In the genomic region with DNA sequence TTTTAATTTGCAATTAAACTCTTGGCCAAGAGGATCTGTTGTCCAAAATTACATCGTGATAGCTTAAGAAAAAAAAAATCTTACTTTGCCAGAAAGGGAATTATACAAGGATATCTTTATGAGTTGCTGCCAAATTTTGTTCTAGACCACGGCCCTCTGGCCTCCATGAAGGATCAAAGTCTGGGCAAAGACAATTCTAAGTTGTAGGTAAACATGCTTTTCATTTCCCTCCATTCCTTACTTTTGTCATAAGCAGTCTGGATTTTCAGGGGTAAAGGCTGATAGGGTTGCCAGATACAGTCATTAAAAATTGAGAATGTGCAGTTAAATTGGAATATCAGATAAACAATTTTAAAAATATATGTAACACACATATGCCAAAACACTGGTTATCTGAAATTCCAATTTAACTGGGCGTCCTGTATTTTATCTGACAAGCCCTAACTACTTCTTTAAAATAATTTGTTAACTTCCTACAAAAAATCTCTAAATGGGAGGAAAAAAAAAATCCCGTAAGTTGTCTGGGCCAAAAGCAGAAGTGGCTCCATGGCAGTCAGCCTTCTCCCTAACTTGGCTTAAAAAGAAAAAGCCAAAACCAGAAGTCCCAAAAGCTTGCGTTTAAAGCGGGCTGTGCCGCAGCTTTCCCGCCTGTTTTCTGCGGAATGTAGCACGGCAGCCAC, we compare ENCODE assay signal across 8 cellular contexts.
DNase-seq lines count a peak whose midpoint lies in the region; ATAC-seq and TF ChIP-seq lines count a peak whose summit lies in the region.

No MANE protein-coding gene starts in this region.

- H2AFZ ChIP-seq in Karpas-422 (ENCODE audit: low read length): peak overlapping the region; percentile 54
- peak overlapping the region; percentile 75 for H2AFZ ChIP-seq in neural progenitor cell (replicated peaks)

- H3K27ac ChIP-seq in CD4-positive, CD25-positive, alpha-beta regulatory T cell (ENCODE audit: insufficient read depth, low read length, poor library complexity, severe bottlenecking): peak overlapping the region; percentile 100
- peak overlapping the region; percentile 88 for H3K27ac ChIP-seq in Karpas-422 (ENCODE audit: low read length)
- peak overlapping the region; percentile 98 to 99 for H3K27ac ChIP-seq in coronary artery
- H3K27ac ChIP-seq in neural progenitor cell: peak overlapping the region; percentile 97

- H3K4me2 ChIP-seq in Karpas-422 (ENCODE audit: low read depth, low read length, poor library complexity, severe bottlenecking) (peak overlapping the region; percentile 86), neural progenitor cell (peak overlapping the region; percentile 97)

- H3K4me3 Mint-ChIP-seq in CD4-positive, CD25-positive, alpha-beta regulatory T cell: peak overlapping the region; percentile 85 to 99 (median 97)
- peak overlapping the region; percentile 93 for H3K4me3 Mint-ChIP-seq in neural progenitor cell

- no peak for DNase-seq in CD4-positive, CD25-positive, alpha-beta regulatory T cell
- DNase-seq in Karpas-422: no peak
- no peak for DNase-seq in coronary artery (ENCODE audit: low spot score)
- DNase-seq in neural progenitor cell (ENCODE audit: low spot score): no peak
- no peak for DNase-seq in COR-L47 (lab: John Stamatoyannopoulos, UW)
- no peak for DNase-seq in stimulated activated naive CD4-positive, alpha-beta T cell treated with Interleukin-2 at 50 U/mL for 16 hours (lab: John Stamatoyannopoulos, UW)
- no peak for DNase-seq in activated CD4-positive, alpha-beta T cell treated with anti-CD3 and anti-CD28 coated beads for 48 hours

- H3K4me3 ChIP-seq in CD4-positive, CD25-positive, alpha-beta regulatory T cell (ENCODE audit: low read depth, low read length): peak overlapping the region; percentile 82
- peak overlapping the region; percentile 88 for H3K4me3 ChIP-seq in Karpas-422 (ENCODE audit: low read length)
- H3K4me3 ChIP-seq in coronary artery: peak overlapping the region; percentile 88
- peak overlapping the region; percentile 79 for H3K4me3 ChIP-seq in neural progenitor cell

- H3K36me3 ChIP-seq in CD4-positive, CD25-positive, alpha-beta regulatory T cell (ENCODE audit: control insufficient read depth, insufficient read depth, low read length): no peaks in the 10 kb centered on the region
- H3K36me3 ChIP-seq in Karpas-422 (ENCODE audit: insufficient read depth, low read length) (no peaks in the 10 kb centered on the region), neural progenitor cell (peaks cover 8% of the 10 kb centered on the region)

- H3K9ac ChIP-seq in Karpas-422 (ENCODE audit: low read length) (peak overlapping the region; percentile 88), neural progenitor cell (peak overlapping the region; percentile 82)

- H3K9me3 ChIP-seq in CD4-positive, CD25-positive, alpha-beta regulatory T cell (ENCODE audit: control insufficient read depth in 2 of 2, low read length in 2 of 2): no peaks in the 10 kb centered on the region
- no peaks in the 10 kb centered on the region for H3K9me3 ChIP-seq in Karpas-422 (ENCODE audit: low read length)
- no peaks in the 10 kb centered on the region for H3K9me3 ChIP-seq in neural progenitor cell (ENCODE audit: low read depth)

- no peaks in the 10 kb centered on the region; the same call in 1 of the 2 replicates for H4K20me1 ChIP-seq in Karpas-422 (ENCODE audit: insufficient read depth, low read depth, low read length)
- H4K20me1 ChIP-seq in neural progenitor cell (ENCODE audit: low read depth): peaks cover 26% of the 10 kb centered on the region

- H3K27me3 ChIP-seq in CD4-positive, CD25-positive, alpha-beta regulatory T cell (ENCODE audit: control insufficient read depth, insufficient read depth, low read length): no peaks in the 10 kb centered on the region
- no peaks in the 10 kb centered on the region for H3K27me3 ChIP-seq in Karpas-422 (ENCODE audit: low read length)
- H3K27me3 ChIP-seq in neural progenitor cell: no peaks in the 10 kb centered on the region

- H3K4me1 ChIP-seq in CD4-positive, CD25-positive, alpha-beta regulatory T cell (ENCODE audit: control insufficient read depth, insufficient read depth, low read length, poor library complexity, severe bottlenecking): peaks cover 34% of the 10 kb centered on the region
- H3K4me1 ChIP-seq in Karpas-422 (ENCODE audit: low read length) (peaks cover 36% of the 10 kb centered on the region), neural progenitor cell (peaks cover 25% of the 10 kb centered on the region)

- peaks cover 5% of the 10 kb centered on the region for H3K27me3 Mint-ChIP-seq in CD4-positive, CD25-positive, alpha-beta regulatory T cell
- peaks cover 5% of the 10 kb centered on the region for H3K27me3 Mint-ChIP-seq in neural progenitor cell (ENCODE audit: insufficient read depth, low read depth)

- H3F3A ChIP-seq in neural progenitor cell (ENCODE audit: low read depth): peaks cover 53% of the 10 kb centered on the region

- no peak for TF ChIP-seq CTCF in coronary artery (IDR thresholded peaks at IDR 0.05)
- no peak for TF ChIP-seq CTCF in neural progenitor cell (IDR thresholded peaks at IDR 0.05)

- peaks cover 19% of the 10 kb centered on the region for H3K79me2 ChIP-seq in Karpas-422 (ENCODE audit: low read length)
- H3K79me2 ChIP-seq in neural progenitor cell (ENCODE audit: low read depth): peaks cover 38% of the 10 kb centered on the region

- ATAC-seq in CD4-positive, CD25-positive, alpha-beta regulatory T cell (ENCODE audit: low read depth in 2 of 2): no peak
- ATAC-seq in GM19397 (IDR thresholded peaks at IDR 0.05; ENCODE audit: unreplicated experiment): no peak

- no peaks in the 10 kb centered on the region for H3K36me3 Mint-ChIP-seq in CD4-positive, CD25-positive, alpha-beta regulatory T cell
- peaks cover 20% of the 10 kb centered on the region for H3K36me3 Mint-ChIP-seq in neural progenitor cell

- no peaks in the 10 kb centered on the region for H3K9me2 ChIP-seq in Karpas-422 (replicated peaks; ENCODE audit: insufficient read depth, low read length)

- H3K9me3 Mint-ChIP-seq in CD4-positive, CD25-positive, alpha-beta regulatory T cell: no peaks in the 10 kb centered on the region
- H3K9me3 Mint-ChIP-seq in neural progenitor cell: peaks cover 1% of the 10 kb centered on the region

- H3K27ac Mint-ChIP-seq in CD4-positive, CD25-positive, alpha-beta regulatory T cell: peak overlapping the region; percentile 99
- H3K27ac Mint-ChIP-seq in neural progenitor cell: peak overlapping the region; percentile 98

- peaks cover 0 to 45% (median 33%) of the 10 kb centered on the region in 4 donors for H3K4me1 Mint-ChIP-seq in CD4-positive, CD25-positive, alpha-beta regulatory T cell
- H3K4me1 Mint-ChIP-seq in neural progenitor cell: peaks cover 23% of the 10 kb centered on the region
